In the genomic region with DNA sequence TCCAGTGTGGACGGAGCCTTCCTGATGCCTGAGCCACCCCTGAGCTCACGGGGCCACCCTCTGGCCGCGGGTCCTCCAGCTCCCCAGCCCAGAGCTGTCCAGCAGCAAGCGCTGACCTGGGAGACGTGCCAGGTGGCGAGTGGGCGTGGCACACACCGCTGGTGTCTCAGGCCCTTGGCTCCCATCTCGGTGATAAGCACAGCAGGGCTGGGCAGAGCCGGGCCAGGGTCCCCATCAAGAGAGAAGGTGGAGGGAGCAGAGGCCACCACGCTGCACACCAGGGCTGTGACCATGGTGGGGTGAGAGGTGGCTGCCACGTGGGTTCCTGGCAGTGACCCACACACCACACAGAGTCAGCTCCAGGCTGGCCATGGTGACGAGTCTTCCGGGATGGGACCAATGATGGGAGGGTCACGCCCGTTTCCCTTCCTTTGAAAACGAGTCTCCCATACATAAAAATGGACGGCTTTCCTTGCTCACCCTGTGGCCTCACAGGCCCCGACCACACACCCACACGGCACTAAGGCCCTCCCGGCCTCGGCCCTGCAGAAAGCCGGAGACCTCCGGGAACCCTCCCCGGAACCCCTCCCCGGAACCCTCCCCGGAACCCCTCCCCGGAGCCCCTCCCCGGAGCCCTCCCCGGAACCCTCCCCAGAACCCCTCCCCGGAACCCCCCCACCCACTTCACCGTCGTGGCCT, we compare ENCODE assay signal across 14 cellular contexts. TPM values are rescaled to one million over a fixed set of nuclear protein-coding genes. Genes with fewer than 3 reads are reported as not detected.
DNase-seq lines count a peak whose midpoint lies in the region; ATAC-seq, FAIRE-seq and TF ChIP-seq lines count a peak whose summit lies in the region.
"Had no signal": no experiment of that assay in that cellular context is flagged by ENCODE, and none has a peak within 500 bp of the region (broad histone marks: within the 10 kb centered on the region; RNA-seq: fewer than 3 reads in every experiment).

No MANE protein-coding gene starts in this region.

- H4K20me1 ChIP-seq in HCT116 (ENCODE audit: insufficient read depth) = no peaks in the 10 kb centered on the region

- no peak for DNase-seq in HCT116 (ENCODE audit: low read depth, low spot score)
- DNase-seq in RWPE2 (ENCODE audit: low spot score) = peak; percentile 73
- DNase-seq in left ventricle myocardium inferior = peak; percentile 43
- DNase-seq in small intestine = peak; percentile 33
- DNase-seq in NOMO-1 treated with DMSO at 0.1 percent for 48 hours (lab: John Stamatoyannopoulos, UW; ENCODE audit: unreplicated experiment) = no peak
- DNase-seq: CD4-positive, alpha-beta memory T cell; effector CD4-positive, alpha-beta T cell; NCI-H1694 treated with DMSO at 0.1 percent for 48 hours; nephron progenitor cell had no signal

- BruUV-seq in HCT116 (replicated peaks; lab: Mats Ljungman, UMichigan) = no TSS peak

- H3K9me2 ChIP-seq in HCT116 (ENCODE audit: insufficient read depth) = no peaks in the 10 kb centered on the region

- H3K4me3 ChIP-seq in HCT116 (replicated peaks in 1 of 2; ENCODE audit: low read depth in 1 of 2, low read length in 2 of 2) (no peak overlapping the region), RWPE2 (ENCODE audit: severe bottlenecking) (no peak overlapping the region), left ventricle myocardium inferior (no peak overlapping the region), small intestine (ENCODE audit: low read depth in 1 of 2, low read length in 2 of 2) (no peak overlapping the region)
- H3K4me3 ChIP-seq: skin epidermis had no signal

- CTCF ChIA-PET in HCT116 (lab: Charles Lee) = no interaction called here

- H3K27ac ChIP-seq in HCT116 (ENCODE audit: low read depth, low read length) (no peak overlapping the region), RWPE2 (ENCODE audit: poor library complexity, severe bottlenecking) (no peak overlapping the region), left ventricle myocardium inferior (replicated peaks) (no peak overlapping the region), small intestine (ENCODE audit: low read depth in 1 of 2, low read length in 1 of 2) (no peak overlapping the region)
- H3K27ac ChIP-seq: skin epidermis had no signal

- POLR2A ChIA-PET in HCT116 (lab: Charles Lee) = interaction anchor here (0.7 kb wide), 1 partner anchor 14 kb away, joined by 3 read pairs; no protein-coding TSS in a partner anchor

- TF ChIP-seq POLR2A in HCT116 (IDR thresholded peaks at IDR 0.05; ENCODE audit: borderline replicate concordance, extremely low read depth, insufficient read depth, insufficient read length) = no peak

- H3K9me3 ChIP-seq in HCT116 (ENCODE audit: control insufficient read depth in 1 of 2, insufficient read depth in 1 of 2, low read depth in 1 of 2, low read length in 2 of 2) (no peaks in the 10 kb centered on the region), RWPE2 (ENCODE audit: severe bottlenecking) (no peaks in the 10 kb centered on the region), left ventricle myocardium inferior (replicated peaks) (no peaks in the 10 kb centered on the region), small intestine (ENCODE audit: control insufficient read depth, low read depth) (no peaks in the 10 kb centered on the region)

- H3K9ac ChIP-seq in HCT116 (ENCODE audit: low read length) = no peak overlapping the region

- intact Hi-C loops in HCT116 (cut with micrococcal nuclease) (no loop called here), left ventricle myocardium inferior (cut with micrococcal nuclease) (no loop called here)

- H3K27me3 ChIP-seq in HCT116 (ENCODE audit: insufficient read depth, low read length) = no peaks in the 10 kb centered on the region
- H3K27me3 ChIP-seq in RWPE2 (ENCODE audit: insufficient read depth, poor library complexity, severe bottlenecking) = no peaks in the 10 kb centered on the region
- peaks cover 40% of the 10 kb centered on the region for H3K27me3 ChIP-seq in left ventricle myocardium inferior (ENCODE audit: low read depth)
- peaks cover 2 to 3% of the 10 kb centered on the region in 2 donors for H3K27me3 ChIP-seq in small intestine (ENCODE audit: control insufficient read depth in 2 of 2, insufficient read depth in 2 of 2, low read length in 2 of 2)

- ATAC-seq in HCT116 = peak; percentile 38; the same call in 1 of the 2 replicates
- no peak for ATAC-seq in RWPE2 (ENCODE audit: low read depth)
- no peak for ATAC-seq in HG03457 (IDR thresholded peaks at IDR 0.05; ENCODE audit: unreplicated experiment)
- no peak for ATAC-seq in GM18873 (IDR thresholded peaks at IDR 0.05; ENCODE audit: low FRiP score, unreplicated experiment)
- ATAC-seq: activated T-helper 17 cell treated with anti-CD3 and anti-CD28 coated beads, Interleukin-2, amount 50 U/mL, for 72 hours had no signal

- no peak for FAIRE-seq in small intestine (lab: Jason Lieb, UNC)

- no peaks in the 10 kb centered on the region for H3K79me2 ChIP-seq in HCT116 (ENCODE audit: insufficient read depth, low read length)

- H3K4me2 ChIP-seq in HCT116 (ENCODE audit: low read length) = peak overlapping the region; percentile 17; the same call in 1 of the 2 replicates

- no peak; the same call in 1 of the 2 replicates for TF ChIP-seq RAD21 in HCT116 (IDR thresholded peaks at IDR 0.05; ENCODE audit: low read depth)

- H3K36me3 ChIP-seq in HCT116 (ENCODE audit: control insufficient read depth in 1 of 2, insufficient read depth in 2 of 2, low read length in 2 of 2) (no peaks in the 10 kb centered on the region), RWPE2 (ENCODE audit: low read depth) (no peaks in the 10 kb centered on the region), left ventricle myocardium inferior (peaks cover 23% of the 10 kb centered on the region), small intestine (ENCODE audit: control insufficient read depth in 2 of 2, insufficient read depth in 2 of 2, low read length in 2 of 2) (peaks cover 2 to 6% of the 10 kb centered on the region in 2 donors)

- peak in 1 of 3 experiments; percentile 8; a peak in 1 of 6 replicates for TF ChIP-seq CTCF in HCT116 (IDR thresholded peaks at IDR 0.05 in 2 of 3, conservative IDR thresholded peaks at IDR 0.05 in 1 of 3; ENCODE audit: borderline replicate concordance in 1 of 3, insufficient read depth in 1 of 3, low read depth in 2 of 3, low read length in 2 of 3)
- no peak for TF ChIP-seq CTCF in RWPE2 (IDR thresholded peaks at IDR 0.05; ENCODE audit: poor library complexity, severe bottlenecking)
- no peak for TF ChIP-seq CTCF in left ventricle myocardium inferior (IDR thresholded peaks at IDR 0.05; ENCODE audit: borderline replicate concordance)

- RAD21 ChIA-PET in HCT116 (lab: Charles Lee; ENCODE audit: low non-redundant PET in 1 of 2, low total read pairs in 2 of 2, uncharacterized antibody in 2 of 2, unreplicated experiment in 2 of 2) = no interaction called here

- no peak overlapping the region for H2AFZ ChIP-seq in HCT116 (ENCODE audit: low read depth, low read length, poor library complexity, severe bottlenecking)

- 46 to 70% (median 48%) methylated on average over 23 to 34 of the region's 34 CpGs for WGBS in small intestine, 3 donors

- peaks cover 15 to 33% of the 10 kb centered on the region in 2 experiments for H3K4me1 ChIP-seq in HCT116 (ENCODE audit: control insufficient read depth in 1 of 2, insufficient read depth in 2 of 2, low read length in 2 of 2)
- H3K4me1 ChIP-seq in RWPE2 (ENCODE audit: insufficient read depth, poor library complexity, severe bottlenecking) = peaks cover 10% of the 10 kb centered on the region
- peaks cover 38% of the 10 kb centered on the region for H3K4me1 ChIP-seq in left ventricle myocardium inferior
- H3K4me1 ChIP-seq in small intestine (ENCODE audit: control insufficient read depth in 2 of 2, insufficient read depth in 1 of 2, low read depth in 1 of 2, low read length in 1 of 2) = peaks cover 0 to 2% of the 10 kb centered on the region in 2 donors

TF ChIP-seq in HCT116, 20 proteins besides CTCF, POLR2A, EP300 and RAD21 (continues in another document):
- no peak for TF ChIP-seq ZFX (IDR thresholded peaks at IDR 0.05)
- TF ChIP-seq POLR2AphosphoS5 (IDR thresholded peaks at IDR 0.05; ENCODE audit: low read depth, low read length) = peak; percentile 28; the same call in 1 of the 2 replicates
- no peak for TF ChIP-seq CEBPB (IDR thresholded peaks at IDR 0.05; ENCODE audit: low read depth)

RNA-seq across cellular contexts. Expression of gene UTS2R, which starts 16.8 kb away (rescaled TPM):
- total RNA-seq in HCT116 (2021; ENCODE audit: unreplicated experiment) (not detected), left ventricle myocardium inferior (1.4 TPM)
- 0.07 TPM in 1 of 2 replicates, not detected in the other for polyA plus RNA-seq in HCT116 (2012)
- not detected for polyA plus RNA-seq in small intestine
- total RNA-seq: CD4-positive, alpha-beta memory T cell; glomerular endothelial cell had no signal
- polyA plus RNA-seq: CD4-positive, alpha-beta memory T cell had no signal

RNA-seq across cellular contexts. Expression of gene TEX19, which starts 29.3 kb away (rescaled TPM):
- 2.1 TPM for total RNA-seq in HCT116 (2021; ENCODE audit: unreplicated experiment)
- 2.2 and 2.8 TPM in 2 replicates for polyA plus RNA-seq in HCT116 (2012)
- total RNA-seq in left ventricle myocardium inferior = not detected
- polyA plus RNA-seq in small intestine = under 1 TPM in 1 of 3 donors, not detected in 2; 0.07 TPM
- total RNA-seq: CD4-positive, alpha-beta memory T cell; glomerular endothelial cell had no signal
- polyA plus RNA-seq: CD4-positive, alpha-beta memory T cell had no signal

RNA-seq across cellular contexts. Expression of gene HEXD, which starts 29.8 kb away (rescaled TPM):
- total RNA-seq in HCT116 (2021; ENCODE audit: unreplicated experiment) (45.2 TPM), left ventricle myocardium inferior (14.1 TPM)
- polyA plus RNA-seq in HCT116 (2012) = 30.8 and 32.6 TPM in 2 replicates
- 100 to 1,000 TPM in 2 of 3 donors, 10 to 100 TPM in 1; 40.8 to 254 (median 207) TPM for polyA plus RNA-seq in small intestine

RNA-seq across cellular contexts. Expression of gene OGFOD3, which starts 30.0 kb away (rescaled TPM):
- 53.6 TPM for total RNA-seq in HCT116 (2021; ENCODE audit: unreplicated experiment)
- 58.9 and 66.1 TPM in 2 replicates for polyA plus RNA-seq in HCT116 (2012)
- 28.0 TPM for total RNA-seq in left ventricle myocardium inferior
- 10 to 100 TPM in 1 of 3 donors, 1 to 10 TPM in 2; 7.8 to 21.1 (median 8.1) TPM for polyA plus RNA-seq in small intestine

RNA-seq across cellular contexts. Expression of gene SECTM1, which starts 54.8 kb away (rescaled TPM):
- total RNA-seq in HCT116 (2021; ENCODE audit: unreplicated experiment) (6.8 TPM), left ventricle myocardium inferior (3.9 TPM)
- 6.8 and 8.8 TPM in 2 replicates for polyA plus RNA-seq in HCT116 (2012)
- 10 to 100 TPM; 14.0 to 81.9 (median 38.2) TPM for polyA plus RNA-seq in small intestine

Comparison
In these comparisons a context has a peak if more than half of its experiments do, and no peak if none do; other contexts are left out.
1. DNase-seq: peak in RWPE2 (single experiment), left ventricle myocardium inferior (single experiment) and small intestine (single experiment); none in HCT116 (single experiment) and NOMO-1 treated with DMSO at 0.1 percent for 48 hours (single experiment).